Comparison of ENCODE assay signal across 7 cellular contexts in genomic region chrX:55452825-55453124, GRCh38. TPM values are rescaled to one million over a fixed set of nuclear protein-coding genes. Genes with fewer than 3 reads are reported as not detected.
DNase-seq lines count a peak whose midpoint lies in the region; ATAC-seq and TF ChIP-seq lines count a peak whose summit lies in the region.

No MANE protein-coding gene starts in this region.

- H3K4me3 Mint-ChIP-seq in HFFc6 (peak overlapping the region; percentile 99), activated B cell treated with CpG ODN at 0.5 μM for 24 hours (peak overlapping the region; percentile 89)
- peak overlapping the region; percentile 84 to 89 for H3K4me3 Mint-ChIP-seq in stimulated activated naive B cell treated with anti-CD40 and anti-IgM and Interleukin-4, amounts not matched to agents 10 μg/mL and 1 μg/mL and 100 μg/mL, for 72 hours

- H3K27ac Mint-ChIP-seq in HFFc6 (peak overlapping the region; percentile 91), activated B cell treated with CpG ODN at 0.5 μM for 24 hours (peak overlapping the region; percentile 79)
- peak overlapping the region; percentile 93 for H3K27ac Mint-ChIP-seq in stimulated activated naive B cell treated with anti-CD40 and anti-IgM and Interleukin-4, amounts not matched to agents 10 μg/mL and 1 μg/mL and 100 μg/mL, for 72 hours

- no peaks in the 10 kb centered on the region for H3K4me1 ChIP-seq in iPS DF 6.9 (ENCODE audit: control insufficient read depth, insufficient read depth, low read length)

- CTCF ChIA-PET in activated B cell treated with CpG ODN at 0.5 μM for 24 hours (lab: Charles Lee), result interaction anchor here (1.4 kb wide), 1 partner anchor 36 kb away, joined by 10 read pairs; no protein-coding TSS in a partner anchor

- POLR2A ChIA-PET in activated B cell treated with CpG ODN at 0.5 μM for 24 hours (lab: Charles Lee), result interaction anchor here (0.7 to 1.5 kb wide), 5 partner anchors 36 to 1768 kb away, joined by 3 to 18 read pairs (median 3); partner anchors contain the start of gene USP51

- no peaks in the 10 kb centered on the region for H3K9me3 ChIP-seq in iPS DF 6.9 (ENCODE audit: control insufficient read depth, insufficient read depth, low read length)

- no peak for DNase-seq in HFFc6
- no peak for DNase-seq in activated B cell treated with CpG ODN at 0.5 μM for 24 hours
- no peak for DNase-seq in iPS DF 6.9 (ENCODE audit: low read depth, low spot score)
- no peak for DNase-seq in stimulated activated naive B cell treated with anti-CD40 and anti-IgM and Interleukin-4, amounts not matched to agents 10 μg/mL and 1 μg/mL and 100 μg/mL, for 72 hours
- DNase-seq in DMS153 (lab: John Stamatoyannopoulos, UW), result no peak
- no peak for DNase-seq in H4 (ENCODE audit: low spot score)

- H3K4me1 Mint-ChIP-seq in HFFc6 (ENCODE audit: low read depth) (peaks cover 14% of the 10 kb centered on the region), activated B cell treated with CpG ODN at 0.5 μM for 24 hours (peaks cover 13% of the 10 kb centered on the region)
- H3K4me1 Mint-ChIP-seq in stimulated activated naive B cell treated with anti-CD40 and anti-IgM and Interleukin-4, amounts not matched to agents 10 μg/mL and 1 μg/mL and 100 μg/mL, for 72 hours, result peaks cover 8 to 11% of the 10 kb centered on the region in 2 donors

- H3K9me3 Mint-ChIP-seq in HFFc6, result no peaks in the 10 kb centered on the region
- no peaks in the 10 kb centered on the region for H3K9me3 Mint-ChIP-seq in activated B cell treated with CpG ODN at 0.5 μM for 24 hours
- H3K9me3 Mint-ChIP-seq in stimulated activated naive B cell treated with anti-CD40 and anti-IgM and Interleukin-4, amounts not matched to agents 10 μg/mL and 1 μg/mL and 100 μg/mL, for 72 hours, result no peaks in the 10 kb centered on the region

- H3K27me3 Mint-ChIP-seq in HFFc6 (ENCODE audit: insufficient read depth) (no peaks in the 10 kb centered on the region), activated B cell treated with CpG ODN at 0.5 μM for 24 hours (no peaks in the 10 kb centered on the region)
- H3K27me3 Mint-ChIP-seq in stimulated activated naive B cell treated with anti-CD40 and anti-IgM and Interleukin-4, amounts not matched to agents 10 μg/mL and 1 μg/mL and 100 μg/mL, for 72 hours, result no peaks in the 10 kb centered on the region

- H3K4me3 ChIP-seq in iPS DF 6.9 (ENCODE audit: low read length), result peak overlapping the region; percentile 55; the same call in 1 of the 2 replicates

- TF ChIP-seq CTCF in HFFc6 (IDR thresholded peaks at IDR 0.05) (no peak), activated B cell treated with CpG ODN at 0.5 μM for 24 hours (IDR thresholded peaks at IDR 0.05) (no peak)

- H3K36me3 ChIP-seq in iPS DF 6.9 (ENCODE audit: control insufficient read depth, insufficient read depth, low read length), result no peaks in the 10 kb centered on the region

- ATAC-seq in activated B cell treated with CpG ODN at 0.5 μM for 24 hours (ENCODE audit: low read depth) (no peak), GM19467 (IDR thresholded peaks at IDR 0.05; ENCODE audit: unreplicated experiment) (no peak)
- ATAC-seq in stimulated activated naive B cell treated with anti-CD40 and anti-IgM and Interleukin-4, amounts not matched to agents 10 μg/mL and 1 μg/mL and 100 μg/mL, for 72 hours (replicated peaks), result peak in 1 of 2 donors; percentile 13

- no peaks in the 10 kb centered on the region for H3K27me3 ChIP-seq in iPS DF 6.9 (ENCODE audit: control insufficient read depth, insufficient read depth, low read length)

- no CpG with 5 or more reads among the region's 10 CpGs for WGBS in iPS DF 6.9 (ENCODE audit: insufficient coverage, insufficient read length)

- no peaks in the 10 kb centered on the region for H3K36me3 Mint-ChIP-seq in HFFc6 (ENCODE audit: low read depth)
- no peaks in the 10 kb centered on the region for H3K36me3 Mint-ChIP-seq in activated B cell treated with CpG ODN at 0.5 μM for 24 hours (ENCODE audit: low read depth)
- peaks cover 0 to 2% of the 10 kb centered on the region in 2 donors for H3K36me3 Mint-ChIP-seq in stimulated activated naive B cell treated with anti-CD40 and anti-IgM and Interleukin-4, amounts not matched to agents 10 μg/mL and 1 μg/mL and 100 μg/mL, for 72 hours

- no peak overlapping the region for H3K27ac ChIP-seq in iPS DF 6.9 (ENCODE audit: low read length)

- intact Hi-C loops in activated B cell treated with CpG ODN at 0.5 μM for 24 hours (cut with micrococcal nuclease), result no loop called here

RNA-seq across cellular contexts. Expression of gene MAGEH1, which starts 0.8 kb away (rescaled TPM):
- total RNA-seq in HFFc6 (2021; fragmentation: NEBNext Ultra II Directional; extraction: Animal tissue kit (Norgen Biotek cat#: 25700)), result 10 to 100 TPM; 20.6 to 25.3 (median 24.9) TPM
- total RNA-seq in activated B cell treated with CpG ODN at 0.5 μM for 24 hours, result 8.4 and 9.8 TPM in 2 replicates
- 44.3 and 44.5 TPM in 2 replicates for total RNA-seq in H4 (2014; rRNA removed; shearing (Covaris generic))

RNA-seq across cellular contexts. Expression of gene USP51, which starts 36.9 kb away (rescaled TPM):
- 1 to 10 TPM in 3 of 6 experiments, under 1 TPM in 3; 0.73 to 1.2 (median 1.0) TPM for total RNA-seq in HFFc6 (2021; fragmentation: NEBNext Ultra II Directional; extraction: Animal tissue kit (Norgen Biotek cat#: 25700))
- 1.2 and 2.4 TPM in 2 replicates for total RNA-seq in activated B cell treated with CpG ODN at 0.5 μM for 24 hours
- total RNA-seq in H4 (2014; rRNA removed; shearing (Covaris generic)), result 0.78 and 0.91 TPM in 2 replicates
